22 cellular contexts compared by ENCODE assay signal in genomic region chr1:64564891-64565290, GRCh38.
"Had no signal": no experiment of that assay in that cellular context is flagged by ENCODE, and none has a peak within 500 bp of the region (broad histone marks: within the 10 kb centered on the region; RNA-seq: fewer than 3 reads in every experiment).

No MANE protein-coding gene starts in this region.

- ATAC-seq: activated CD4-positive, CD25-positive, alpha-beta regulatory T cell treated with anti-CD3 and anti-CD28 coated beads, Interleukin-2, amount 50 U/mL, for 24 hours; naive thymus-derived CD8-positive, alpha-beta T cell; right cardiac atrium; stimulated activated naive B cell treated with anti-CD40 and anti-IgM and Interleukin-4, amounts not matched to agents 10 μg/mL and 1 μg/mL and 100 μg/mL, for 72 hours; upper lobe of right lung had no signal

- H3K27ac ChIP-seq: brain microvascular endothelial cell, stomach, thyroid gland, upper lobe of right lung had no signal

- H3K9me3 Mint-ChIP-seq: activated CD4-positive, alpha-beta memory T cell treated with anti-CD3 and anti-CD28 coated beads for 36 hours; activated T-helper 1 cell treated with anti-CD3 and anti-CD28 coated beads, Interleukin-12 subunit alpha, Interleukin-12 subunit beta, Interleukin-2, Interleukin-4 antibody, amounts not matched to agents 30 ng/mL and 10 ng/mL and 1 ng/mL, durations not matched to agents 14 hours and 24 hours and 36 hours; central memory CD8-positive, alpha-beta T cell had no signal

- H3K36me3 ChIP-seq: brain microvascular endothelial cell, stomach, thyroid gland, upper lobe of right lung had no signal

- H3K27me3 Mint-ChIP-seq: activated naive CD8-positive, alpha-beta T cell treated with anti-CD3 and anti-CD28 coated beads, Interleukin-2, amount 10 ng/mL, durations not matched to agents 7 days and 5 days had no signal

- DNase-seq: activated CD4-positive, alpha-beta memory T cell treated with anti-CD3 and anti-CD28 coated beads for 36 hours; activated CD4-positive, alpha-beta T cell treated with anti-CD3 and anti-CD28 coated beads for 48 hours; activated CD8-positive, alpha-beta memory T cell treated with anti-CD3 and anti-CD28 coated beads, Interleukin-2, amount 50 U/mL, for 4 hours; activated effector memory CD4-positive, alpha-beta T cell treated with anti-CD3 and anti-CD28 coated beads, Interleukin-2, amount 50 U/mL, for 16 hours; activated naive CD4-positive, alpha-beta T cell treated with anti-CD3 and anti-CD28 coated beads for 36 hours; activated naive CD8-positive, alpha-beta T cell treated with anti-CD3 and anti-CD28 coated beads, Interleukin-2, amount 10 ng/mL, durations not matched to agents 7 days and 5 days; activated T-cell treated with anti-CD3 and anti-CD28 coated beads, Interleukin-2, amount 50 U/mL, for 1 hour; brain microvascular endothelial cell; dermis blood vessel endothelial cell; effector CD4-positive, alpha-beta T cell; naive thymus-derived CD8-positive, alpha-beta T cell; posterior cingulate gyrus; right cardiac atrium; stimulated activated CD4-positive, alpha-beta T cell treated with anti-CD3 and anti-CD28 coated beads, Interleukin-15, amount 100 ng/mL, for 24 hours; stimulated activated CD4-positive, alpha-beta T cell treated with anti-CD3 and anti-CD28 coated beads, Interleukin-2, amount 100 ng/mL, for 24 hours; stimulated activated naive B cell treated with anti-CD40 and anti-IgM and Interleukin-4, amounts not matched to agents 10 μg/mL and 1 μg/mL and 100 μg/mL, for 72 hours; stomach; thyroid gland; upper lobe of right lung had no signal

- H3K27me3 ChIP-seq: brain microvascular endothelial cell, stomach, thyroid gland, upper lobe of right lung had no signal

- H3K4me1 ChIP-seq: thyroid gland had no signal

- H3K4me3 ChIP-seq: stomach, thyroid gland, upper lobe of right lung had no signal

- H3K9me3 ChIP-seq: thyroid gland, upper lobe of right lung had no signal

- H3K4me1 Mint-ChIP-seq: activated naive CD8-positive, alpha-beta T cell treated with anti-CD3 and anti-CD28 coated beads, Interleukin-2, amount 10 ng/mL, durations not matched to agents 7 days and 5 days; central memory CD8-positive, alpha-beta T cell; stimulated activated naive B cell treated with anti-CD40 and anti-IgM and Interleukin-4, amounts not matched to agents 10 μg/mL and 1 μg/mL and 100 μg/mL, for 72 hours had no signal

- H3K4me3 Mint-ChIP-seq: activated CD4-positive, alpha-beta memory T cell treated with anti-CD3 and anti-CD28 coated beads for 36 hours; activated naive CD4-positive, alpha-beta T cell treated with anti-CD3 and anti-CD28 coated beads for 36 hours; activated naive CD8-positive, alpha-beta T cell treated with anti-CD3 and anti-CD28 coated beads, Interleukin-2, amount 10 ng/mL, durations not matched to agents 7 days and 5 days; activated T-helper 1 cell treated with anti-CD3 and anti-CD28 coated beads, Interleukin-12 subunit alpha, Interleukin-12 subunit beta, Interleukin-2, Interleukin-4 antibody, amounts not matched to agents 30 ng/mL and 10 ng/mL and 1 ng/mL, durations not matched to agents 14 hours and 24 hours and 36 hours; central memory CD8-positive, alpha-beta T cell; naive thymus-derived CD8-positive, alpha-beta T cell; stimulated activated naive B cell treated with anti-CD40 and anti-IgM and Interleukin-4, amounts not matched to agents 10 μg/mL and 1 μg/mL and 100 μg/mL, for 72 hours had no signal

- H3K27ac Mint-ChIP-seq: activated CD4-positive, alpha-beta memory T cell treated with anti-CD3 and anti-CD28 coated beads for 36 hours; activated naive CD4-positive, alpha-beta T cell treated with anti-CD3 and anti-CD28 coated beads for 36 hours; activated naive CD8-positive, alpha-beta T cell treated with anti-CD3 and anti-CD28 coated beads, Interleukin-2, amount 10 ng/mL, durations not matched to agents 7 days and 5 days; activated T-helper 1 cell treated with anti-CD3 and anti-CD28 coated beads, Interleukin-12 subunit alpha, Interleukin-12 subunit beta, Interleukin-2, Interleukin-4 antibody, amounts not matched to agents 30 ng/mL and 10 ng/mL and 1 ng/mL, durations not matched to agents 14 hours and 24 hours and 36 hours; naive thymus-derived CD8-positive, alpha-beta T cell; stimulated activated naive B cell treated with anti-CD40 and anti-IgM and Interleukin-4, amounts not matched to agents 10 μg/mL and 1 μg/mL and 100 μg/mL, for 72 hours had no signal

- H3K36me3 Mint-ChIP-seq: activated CD4-positive, alpha-beta memory T cell treated with anti-CD3 and anti-CD28 coated beads for 36 hours; activated naive CD8-positive, alpha-beta T cell treated with anti-CD3 and anti-CD28 coated beads, Interleukin-2, amount 10 ng/mL, durations not matched to agents 7 days and 5 days had no signal
